12 cellular contexts compared by ENCODE assay signal in the genomic region with DNA sequence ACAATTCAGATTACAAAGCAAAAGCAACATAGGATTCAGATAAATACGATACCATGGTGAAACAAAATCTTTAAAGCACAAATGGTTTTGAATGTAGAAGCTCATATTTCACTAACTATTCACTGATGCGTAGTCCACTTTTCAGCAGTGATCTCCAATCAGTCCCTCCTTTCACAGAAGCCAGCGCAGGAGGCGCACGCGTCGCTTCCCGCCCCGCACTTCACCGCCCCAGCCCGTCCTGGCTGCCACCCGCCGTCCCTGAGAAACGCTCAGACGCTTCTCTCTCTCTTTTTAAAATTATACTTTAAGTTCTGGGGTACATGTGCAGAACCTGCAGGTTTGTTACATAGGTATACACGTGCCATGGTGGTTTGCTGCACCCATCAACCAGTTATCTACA. TPM values are rescaled to one million over a fixed set of nuclear protein-coding genes. Genes with fewer than 3 reads are reported as not detected.
DNase-seq lines count a peak whose midpoint lies in the region; ATAC-seq lines count a peak whose summit lies in the region.
"Had no signal": no experiment of that assay in that cellular context is flagged by ENCODE, and none has a peak within 500 bp of the region (broad histone marks: within the 10 kb centered on the region; RNA-seq: fewer than 3 reads in every experiment).

No MANE protein-coding gene starts in this region.

- H3K4me1 Mint-ChIP-seq in activated T-helper 1 cell treated with anti-CD3 and anti-CD28 coated beads, Interleukin-12 subunit alpha, Interleukin-12 subunit beta, Interleukin-2, Interleukin-4 antibody, amounts not matched to agents 30 ng/mL and 10 ng/mL and 1 ng/mL, durations not matched to agents 14 hours and 24 hours and 36 hours (ENCODE audit: low read depth), result no peaks in the 10 kb centered on the region

- DNase-seq in NCI-H2107 treated with DMSO at 0.1 percent for 48 hours (lab: John Stamatoyannopoulos, UW; ENCODE audit: unreplicated experiment) (peak; percentile 9), NCI-H2107 (lab: John Stamatoyannopoulos, UW) (no peak), DMS79 treated with DMSO at 0.1 percent for 48 hours (lab: John Stamatoyannopoulos, UW) (peak; percentile 46), posterior cingulate gyrus (peak in 6 of 10 donors; percentile 24 to 88 (median 58)), DMS114 treated with DMSO at 0.1 percent for 48 hours (lab: John Stamatoyannopoulos, UW; ENCODE audit: unreplicated experiment) (no peak)
- no peak for DNase-seq in activated T-helper 1 cell treated with anti-CD3 and anti-CD28 coated beads, Interleukin-12 subunit alpha, Interleukin-12 subunit beta, Interleukin-2, Interleukin-4 antibody, amounts not matched to agents 30 ng/mL and 10 ng/mL and 1 ng/mL, durations not matched to agents 14 hours and 24 hours and 36 hours (ENCODE audit: low spot score)
- DNase-seq: NCI-H1092, NCI-H82 had no signal

- peak overlapping the region; percentile 56 for H3K4me3 ChIP-seq in endocrine pancreas (ENCODE audit: control insufficient read depth, insufficient read depth, low read length)

- H3K36me3 Mint-ChIP-seq in activated T-helper 1 cell treated with anti-CD3 and anti-CD28 coated beads, Interleukin-12 subunit alpha, Interleukin-12 subunit beta, Interleukin-2, Interleukin-4 antibody, amounts not matched to agents 30 ng/mL and 10 ng/mL and 1 ng/mL, durations not matched to agents 14 hours and 24 hours and 36 hours (ENCODE audit: low read depth), result peaks cover 13% of the 10 kb centered on the region

- no peaks in the 10 kb centered on the region for H3K4me1 ChIP-seq in endocrine pancreas (ENCODE audit: control insufficient read depth, insufficient read depth, low read length)
- H3K4me1 ChIP-seq: tibial nerve had no signal

- intact Hi-C loops in posterior cingulate gyrus (cut with DNase I), result no loop called here
- intact Hi-C loops in activated T-helper 1 cell treated with anti-CD3 and anti-CD28 coated beads, Interleukin-12 subunit alpha, Interleukin-12 subunit beta, Interleukin-2, Interleukin-4 antibody, amounts not matched to agents 30 ng/mL and 10 ng/mL and 1 ng/mL, durations not matched to agents 14 hours and 24 hours and 36 hours (cut with micrococcal nuclease), result no loop called here

- peaks cover 28% of the 10 kb centered on the region for H3K9me3 Mint-ChIP-seq in activated T-helper 1 cell treated with anti-CD3 and anti-CD28 coated beads, Interleukin-12 subunit alpha, Interleukin-12 subunit beta, Interleukin-2, Interleukin-4 antibody, amounts not matched to agents 30 ng/mL and 10 ng/mL and 1 ng/mL, durations not matched to agents 14 hours and 24 hours and 36 hours

- no peaks in the 10 kb centered on the region for H3K27me3 ChIP-seq in endocrine pancreas (ENCODE audit: control insufficient read depth, insufficient read depth, low read length)
- H3K27me3 ChIP-seq: ascending aorta, tibial nerve had no signal

- no peak overlapping the region for H3K4me3 Mint-ChIP-seq in activated T-helper 1 cell treated with anti-CD3 and anti-CD28 coated beads, Interleukin-12 subunit alpha, Interleukin-12 subunit beta, Interleukin-2, Interleukin-4 antibody, amounts not matched to agents 30 ng/mL and 10 ng/mL and 1 ng/mL, durations not matched to agents 14 hours and 24 hours and 36 hours

- peaks cover 11% of the 10 kb centered on the region for H3K27me3 Mint-ChIP-seq in activated T-helper 1 cell treated with anti-CD3 and anti-CD28 coated beads, Interleukin-12 subunit alpha, Interleukin-12 subunit beta, Interleukin-2, Interleukin-4 antibody, amounts not matched to agents 30 ng/mL and 10 ng/mL and 1 ng/mL, durations not matched to agents 14 hours and 24 hours and 36 hours (ENCODE audit: insufficient read depth)

- peak overlapping the region; percentile 41 for H3K9ac ChIP-seq in endocrine pancreas (ENCODE audit: control insufficient read depth, insufficient read depth, low read length)

- H3K9me3 ChIP-seq in endocrine pancreas (ENCODE audit: control insufficient read depth, low read length), result peaks cover 4% of the 10 kb centered on the region

- no peaks in the 10 kb centered on the region for H3K36me3 ChIP-seq in endocrine pancreas (ENCODE audit: control insufficient read depth, insufficient read depth, low read length)
- H3K36me3 ChIP-seq: ascending aorta had no signal

- no peak for ATAC-seq in HG02678 (IDR thresholded peaks at IDR 0.05; ENCODE audit: unreplicated experiment)

- H3K27ac Mint-ChIP-seq in activated T-helper 1 cell treated with anti-CD3 and anti-CD28 coated beads, Interleukin-12 subunit alpha, Interleukin-12 subunit beta, Interleukin-2, Interleukin-4 antibody, amounts not matched to agents 30 ng/mL and 10 ng/mL and 1 ng/mL, durations not matched to agents 14 hours and 24 hours and 36 hours, result no peak overlapping the region

RNA-seq across cellular contexts. Expression of gene CHFR, which starts 19.8 kb away (rescaled TPM):
- total RNA-seq in activated T-helper 1 cell treated with anti-CD3 and anti-CD28 coated beads, Interleukin-12 subunit alpha, Interleukin-12 subunit beta, Interleukin-2, Interleukin-4 antibody, amounts not matched to agents 30 ng/mL and 10 ng/mL and 1 ng/mL, durations not matched to agents 14 hours and 24 hours and 36 hours, result 63.7 and 65.6 TPM in 2 replicates

RNA-seq across cellular contexts. Expression of gene ZNF605, which starts 48.9 kb away (rescaled TPM):
- 6.3 and 7.5 TPM in 2 replicates for total RNA-seq in activated T-helper 1 cell treated with anti-CD3 and anti-CD28 coated beads, Interleukin-12 subunit alpha, Interleukin-12 subunit beta, Interleukin-2, Interleukin-4 antibody, amounts not matched to agents 30 ng/mL and 10 ng/mL and 1 ng/mL, durations not matched to agents 14 hours and 24 hours and 36 hours

Comparison
In these comparisons a context has a peak if more than half of its experiments do, and no peak if none do; other contexts are left out.
1. DNase-seq: peak in NCI-H2107 treated with DMSO at 0.1 percent for 48 hours (single experiment), DMS79 treated with DMSO at 0.1 percent for 48 hours (single experiment) and posterior cingulate gyrus (6 of 10); none in NCI-H2107 (single experiment), DMS114 treated with DMSO at 0.1 percent for 48 hours (single experiment) and activated T-helper 1 cell treated with anti-CD3 and anti-CD28 coated beads, Interleukin-12 subunit alpha, Interleukin-12 subunit beta, Interleukin-2, Interleukin-4 antibody, amounts not matched to agents 30 ng/mL and 10 ng/mL and 1 ng/mL, durations not matched to agents 14 hours and 24 hours and 36 hours (single experiment).